In genomic region chr20:63940472-63941266, GRCh38 we compare ENCODE assay signal across 14 cellular contexts. TPM values are rescaled to one million over a fixed set of nuclear protein-coding genes. Genes with fewer than 3 reads are reported as not detected.
DNase-seq lines count a peak whose midpoint lies in the region; ATAC-seq and TF ChIP-seq lines count a peak whose summit lies in the region.
"Had no signal": no experiment of that assay in that cellular context is flagged by ENCODE, and none has a peak within 500 bp of the region (broad histone marks: within the 10 kb centered on the region; RNA-seq: fewer than 3 reads in every experiment).

No MANE protein-coding gene starts in this region.

- ATAC-seq in HG03045 (IDR thresholded peaks at IDR 0.05; ENCODE audit: unreplicated experiment) = no peak

- DNase-seq in Calu3 = no peak
- DNase-seq in NCI-H82 treated with DMSO at 0.1 percent for 48 hours (lab: John Stamatoyannopoulos, UW; ENCODE audit: unreplicated experiment) = no peak
- DNase-seq in NCI-H1417 treated with DMSO at 0.1 percent for 48 hours (lab: John Stamatoyannopoulos, UW) = no peak
- DNase-seq: foreskin fibroblast, MG63, NCI-H2171 treated with DMSO at 0.1 percent for 48 hours, OCI-M1 had no signal

- H3K9ac ChIP-seq in HUES6 (ENCODE audit: low read length) = peak overlapping the region; percentile 36

- CTCF ChIA-PET in Calu3 (lab: Charles Lee) = no interaction called here

- WGBS in esophagus, 2 donors = 92 to 94% methylated on average over 58 of the region's 58 CpGs

- no peaks in the 10 kb centered on the region for H3K9me3 ChIP-seq in HUES6 (ENCODE audit: control insufficient read depth, insufficient read depth, low read depth, low read length)
- peaks cover 0 to 2% of the 10 kb centered on the region in 2 donors for H3K9me3 ChIP-seq in esophagus (ENCODE audit: control insufficient read depth in 2 of 2, insufficient read depth in 1 of 2, low read depth in 1 of 2, low read length in 1 of 2)
- H3K9me3 ChIP-seq in neutrophil = no peaks in the 10 kb centered on the region
- H3K9me3 ChIP-seq: MG63, suprapubic skin had no signal

- peaks cover 92% of the 10 kb centered on the region for H3K36me3 Mint-ChIP-seq in Calu3 (ENCODE audit: insufficient read depth, unreplicated experiment)

- no peaks in the 10 kb centered on the region for H3K4me1 Mint-ChIP-seq in Calu3 (ENCODE audit: low read depth, unreplicated experiment)

- intact Hi-C loops in Calu3 (cut with micrococcal nuclease; ENCODE audit: unreplicated experiment) = no loop called here

- BruUV-seq in Calu3 (replicated peaks; lab: Mats Ljungman, UMichigan) = no TSS peak

- H3K4me1 ChIP-seq in HUES6 (ENCODE audit: control insufficient read depth, insufficient read depth, low read length) (peaks cover 20% of the 10 kb centered on the region), esophagus (ENCODE audit: control insufficient read depth in 2 of 2, insufficient read depth in 2 of 2, low read length in 1 of 2) (peaks cover 5 to 19% of the 10 kb centered on the region in 2 donors), neutrophil (ENCODE audit: control insufficient read depth in 1 of 2, insufficient read depth in 1 of 2, low read depth in 1 of 2, low read length in 1 of 2) (peaks cover 40 to 53% of the 10 kb centered on the region in 2 experiments)

- H3K27me3 ChIP-seq in HUES6 (ENCODE audit: control insufficient read depth, insufficient read depth, low read length) (no peaks in the 10 kb centered on the region), esophagus (ENCODE audit: control insufficient read depth in 1 of 2, insufficient read depth in 2 of 2, low read length in 2 of 2) (no peaks in the 10 kb centered on the region), neutrophil (no peaks in the 10 kb centered on the region)
- H3K27me3 ChIP-seq: MG63, suprapubic skin had no signal

- H3K27me3 Mint-ChIP-seq in Calu3 (ENCODE audit: unreplicated experiment) = no peaks in the 10 kb centered on the region
- H3K27me3 Mint-ChIP-seq: activated naive CD8-positive, alpha-beta T cell; naive thymus-derived CD4-positive, alpha-beta T cell had no signal

- peaks cover 36% of the 10 kb centered on the region for H3K36me3 ChIP-seq in HUES6 (ENCODE audit: control insufficient read depth, insufficient read depth, low read length)
- peaks cover 7 to 53% of the 10 kb centered on the region in 2 donors for H3K36me3 ChIP-seq in esophagus (ENCODE audit: control insufficient read depth in 2 of 2, insufficient read depth in 2 of 2, low read length in 1 of 2)
- H3K36me3 ChIP-seq in neutrophil = peaks cover 87% of the 10 kb centered on the region

- H3K4me3 ChIP-seq in HUES6 (ENCODE audit: low read depth, low read length) (peak overlapping the region; percentile 58), esophagus (ENCODE audit: low read depth in 1 of 2, low read length in 2 of 2) (no peak overlapping the region), neutrophil (ENCODE audit: low read depth in 1 of 2, low read length in 1 of 2) (no peak overlapping the region)
- H3K4me3 ChIP-seq: MG63, suprapubic skin had no signal

- peak overlapping the region; percentile 64 for H3K27ac Mint-ChIP-seq in Calu3 (ENCODE audit: unreplicated experiment)
- H3K27ac Mint-ChIP-seq: activated naive CD8-positive, alpha-beta T cell had no signal

- no peaks in the 10 kb centered on the region for H3K9me3 Mint-ChIP-seq in Calu3 (ENCODE audit: low read depth, unreplicated experiment)

- peak overlapping the region; percentile 43; the same call in 1 of the 2 replicates for H3K27ac ChIP-seq in HUES6 (ENCODE audit: low read depth, low read length)
- H3K27ac ChIP-seq in esophagus (ENCODE audit: low read depth in 2 of 2, low read length in 1 of 2) = peak overlapping the region; percentile 64 to 97
- H3K27ac ChIP-seq in neutrophil = peak overlapping the region; percentile 83

- no peak for TF ChIP-seq CTCF in Calu3 (IDR thresholded peaks at IDR 0.05; ENCODE audit: unreplicated experiment)
- no peak for TF ChIP-seq CTCF in neutrophil (IDR thresholded peaks at IDR 0.05)

- no peak overlapping the region for H3K4me3 Mint-ChIP-seq in Calu3 (ENCODE audit: low read depth, unreplicated experiment)
- H3K4me3 Mint-ChIP-seq: activated naive CD8-positive, alpha-beta T cell had no signal

RNA-seq across cellular contexts. Expression of gene UCKL1, which starts 15.5 kb away (rescaled TPM):
- 85.1 and 86.3 TPM in 2 replicates for total RNA-seq in Calu3 (2022)
- polyA plus RNA-seq in esophagus = 10 to 100 TPM; 40.6 to 47.3 TPM

RNA-seq across cellular contexts. Expression of gene ZNF512B, which starts 29.1 kb away (rescaled TPM):
- 58.1 and 62.8 TPM in 2 replicates for total RNA-seq in Calu3 (2022)
- 10 to 100 TPM; 10.1 to 18.3 TPM for polyA plus RNA-seq in esophagus

RNA-seq across cellular contexts. Expression of gene SAMD10, which starts 38.8 kb away (rescaled TPM):
- total RNA-seq in Calu3 (2022) = 23.6 and 23.7 TPM in 2 replicates
- 10 to 100 TPM in 1 of 2 donors, 1 to 10 TPM in 1; 9.4 to 13.1 TPM for polyA plus RNA-seq in esophagus

RNA-seq across cellular contexts. Expression of gene PRPF6, which starts 40.3 kb away (rescaled TPM):
- total RNA-seq in Calu3 (2022) = 111 and 113 TPM in 2 replicates
- 10 to 100 TPM; 24.6 to 39.0 TPM for polyA plus RNA-seq in esophagus

RNA-seq across cellular contexts. Expression of gene DNAJC5, which starts 45.7 kb away (rescaled TPM):
- total RNA-seq in Calu3 (2022) = 79.9 and 85.9 TPM in 2 replicates
- 10 to 100 TPM; 42.9 to 59.4 TPM for polyA plus RNA-seq in esophagus
